24 cellular contexts compared by ENCODE assay signal in genomic region chr7:44403176-44403759, GRCh38.
"Had no signal": no experiment of that assay in that cellular context is flagged by ENCODE, and none has a peak within 500 bp of the region (broad histone marks: within the 10 kb centered on the region; RNA-seq: fewer than 3 reads in every experiment).

No MANE protein-coding gene starts in this region.

- H3K27me3 Mint-ChIP-seq: activated CD4-positive, alpha-beta memory T cell treated with anti-CD3 and anti-CD28 coated beads, Interleukin-2, amount 10 ng/mL, durations not matched to agents 7 days and 5 days; activated naive CD4-positive, alpha-beta T cell treated with anti-CD3 and anti-CD28 coated beads, Interleukin-2, amount 10 ng/mL, durations not matched to agents 7 days and 5 days had no signal

- H3K27me3 ChIP-seq: body of pancreas, cardiac muscle cell, sigmoid colon, upper lobe of left lung had no signal

- H3K27ac Mint-ChIP-seq: activated CD4-positive, alpha-beta memory T cell treated with anti-CD3 and anti-CD28 coated beads, Interleukin-2, amount 10 ng/mL, durations not matched to agents 7 days and 5 days; activated naive CD4-positive, alpha-beta T cell treated with anti-CD3 and anti-CD28 coated beads, Interleukin-2, amount 10 ng/mL, durations not matched to agents 7 days and 5 days; activated T-cell treated with anti-CD3 and anti-CD28 coated beads, Interleukin-2, amount 50 U/mL, for 72 hours had no signal

- H3K4me3 ChIP-seq: body of pancreas, cardiac muscle cell, lower lobe of right lung, mucosa of descending colon, sigmoid colon, thoracic aorta, upper lobe of left lung had no signal

- H3K9me3 ChIP-seq: body of pancreas, lower lobe of right lung, mucosa of descending colon, sigmoid colon, thoracic aorta, upper lobe of left lung had no signal

- H3K9me3 Mint-ChIP-seq: activated CD4-positive, alpha-beta memory T cell treated with anti-CD3 and anti-CD28 coated beads, Interleukin-2, amount 10 ng/mL, durations not matched to agents 7 days and 5 days; activated naive CD4-positive, alpha-beta T cell treated with anti-CD3 and anti-CD28 coated beads, Interleukin-2, amount 10 ng/mL, durations not matched to agents 7 days and 5 days; activated T-cell treated with anti-CD3 and anti-CD28 coated beads, Interleukin-2, amount 50 U/mL, for 72 hours had no signal

- ATAC-seq: activated T-cell treated with anti-CD3 and anti-CD28 coated beads, Interleukin-2, amount 50 U/mL, for 72 hours; body of pancreas; lower lobe of right lung; mucosa of descending colon had no signal

- H3K36me3 ChIP-seq: cardiac muscle cell had no signal

- H3K4me1 Mint-ChIP-seq: activated CD4-positive, alpha-beta memory T cell treated with anti-CD3 and anti-CD28 coated beads, Interleukin-2, amount 10 ng/mL, durations not matched to agents 7 days and 5 days; activated naive CD4-positive, alpha-beta T cell treated with anti-CD3 and anti-CD28 coated beads, Interleukin-2, amount 10 ng/mL, durations not matched to agents 7 days and 5 days had no signal

- FAIRE-seq: endometrium, islet of Langerhans had no signal

- DNase-seq: activated CD4-positive, alpha-beta memory T cell treated with anti-CD3 and anti-CD28 coated beads, Interleukin-2, amount 10 ng/mL, durations not matched to agents 7 days and 5 days; activated CD4-positive, alpha-beta T cell treated with anti-CD3 and anti-CD28 coated beads for 4 hours; activated CD4-positive, CD25-positive, alpha-beta regulatory T cell; activated effector memory CD4-positive, alpha-beta T cell treated with anti-CD3 and anti-CD28 coated beads, Interleukin-2, amount 50 U/mL, for 16 hours; activated naive CD4-positive, alpha-beta T cell treated with anti-CD3 and anti-CD28 coated beads, Interleukin-2, amount 10 ng/mL, durations not matched to agents 7 days and 5 days; activated T-cell treated with anti-CD3 and anti-CD28 coated beads, Interleukin-2, amount 50 U/mL, for 72 hours; body of pancreas; erythroblast; foreskin melanocyte; lower lobe of right lung; mesendoderm; mucosa of descending colon; nucleus accumbens; posterior cingulate gyrus; sigmoid colon; stimulated activated CD4-positive, alpha-beta T cell treated with anti-CD3 and anti-CD28 coated beads, Interleukin-2, amount 100 ng/mL, for 48 hours; stimulated activated CD8-positive, alpha-beta memory T cell treated with anti-CD3 and anti-CD28 coated beads, Interleukin-4, amount 100 ng/mL, for 48 hours; stimulated activated naive CD4-positive, alpha-beta T cell treated with Interleukin-2 at 50 U/mL for 16 hours; T1000; upper lobe of left lung had no signal

- H3K27ac ChIP-seq: body of pancreas, cardiac muscle cell, lower lobe of right lung, sigmoid colon, thoracic aorta, upper lobe of left lung had no signal

- H3K4me3 Mint-ChIP-seq: activated CD4-positive, alpha-beta memory T cell treated with anti-CD3 and anti-CD28 coated beads, Interleukin-2, amount 10 ng/mL, durations not matched to agents 7 days and 5 days; activated naive CD4-positive, alpha-beta T cell treated with anti-CD3 and anti-CD28 coated beads, Interleukin-2, amount 10 ng/mL, durations not matched to agents 7 days and 5 days; activated T-cell treated with anti-CD3 and anti-CD28 coated beads, Interleukin-2, amount 50 U/mL, for 72 hours had no signal

- H3K4me1 ChIP-seq: lower lobe of right lung, sigmoid colon had no signal
